ENCODE assay signal across 9 cellular contexts in genomic region chr1:224430511-224431113, GRCh38. TPM values are rescaled to one million over a fixed set of nuclear protein-coding genes. Genes with fewer than 3 reads are reported as not detected.
DNase-seq lines count a peak whose midpoint lies in the region; ATAC-seq, FAIRE-seq and TF ChIP-seq lines count a peak whose summit lies in the region.
"Had no signal": no experiment of that assay in that cellular context is flagged by ENCODE, and none has a peak within 500 bp of the region (broad histone marks: within the 10 kb centered on the region; RNA-seq: fewer than 3 reads in every experiment).

No MANE protein-coding gene starts in this region.

- H3K4me3 ChIP-seq in epithelial cell of esophagus (ENCODE audit: low read length) (peak overlapping the region; percentile 12), pancreas (peak overlapping the region in 1 of 4 donors; percentile 0)
- H3K4me3 ChIP-seq: mucosa of descending colon had no signal

- TF ChIP-seq CTCF in epithelial cell of esophagus (IDR thresholded peaks at IDR 0.05; ENCODE audit: insufficient read depth, low read depth, low read length, missing control alignments) (no peak), pancreas (IDR thresholded peaks at IDR 0.05) (no peak)

- H3K27ac ChIP-seq in pancreas: peak overlapping the region in 3 of 4 donors; percentile 31 to 95 (median 93)

- ATAC-seq in HG03378 (IDR thresholded peaks at IDR 0.05; ENCODE audit: unreplicated experiment) (peak; percentile 42), pancreas (peak in 3 of 4 donors; percentile 9 to 37 (median 32)), HG02759 (IDR thresholded peaks at IDR 0.05; ENCODE audit: unreplicated experiment) (no peak)
- ATAC-seq: mucosa of descending colon had no signal

- DNase-seq in activated gamma-delta T cell treated with Interleukin-2 at 50 U/mL for 16 hours (peak; percentile 38), activated gamma-delta T cell (lab: John Stamatoyannopoulos, UW) (no peak), epithelial cell of esophagus (ENCODE audit: low read depth) (peak; percentile 70), pancreas (peak in 2 of 6 donors; percentile 25 to 53), HEK293T (ENCODE audit: extremely low spot score) (no peak)

- H3K9me3 Mint-ChIP-seq in T-helper 1 cell treated with Interleukin-12 subunit alpha and Interleukin-12 subunit beta and Interleukin-4 antibody, amounts not matched to agents 30 μg/mL and 1 μg/mL, for 36 hours: no peaks in the 10 kb centered on the region

- 12 to 22% methylated on average over 2 of the region's 2 CpGs for WGBS in pancreas, 2 donors

- H3K27ac Mint-ChIP-seq in T-helper 1 cell treated with Interleukin-12 subunit alpha and Interleukin-12 subunit beta and Interleukin-4 antibody, amounts not matched to agents 30 μg/mL and 1 μg/mL, for 36 hours: peak overlapping the region; percentile 82

- CTCF ChIA-PET in HEK293T (lab: Yijun Ruan, JAX): no interaction called here

- no peaks in the 10 kb centered on the region for H3K27me3 ChIP-seq in pancreas

- H3K27me3 Mint-ChIP-seq in T-helper 1 cell treated with Interleukin-12 subunit alpha and Interleukin-12 subunit beta and Interleukin-4 antibody, amounts not matched to agents 30 μg/mL and 1 μg/mL, for 36 hours (ENCODE audit: low read depth): no peaks in the 10 kb centered on the region

- peak; percentile 51 for FAIRE-seq in pancreas (lab: Jason Lieb, UNC)

- peaks cover 43% of the 10 kb centered on the region for H3K4me1 Mint-ChIP-seq in T-helper 1 cell treated with Interleukin-12 subunit alpha and Interleukin-12 subunit beta and Interleukin-4 antibody, amounts not matched to agents 30 μg/mL and 1 μg/mL, for 36 hours (ENCODE audit: low read depth)

- H3K4me1 ChIP-seq in pancreas: peaks cover 27 to 40% (median 28%) of the 10 kb centered on the region in 3 donors

- peak overlapping the region; percentile 81 for H3K4me3 Mint-ChIP-seq in T-helper 1 cell treated with Interleukin-12 subunit alpha and Interleukin-12 subunit beta and Interleukin-4 antibody, amounts not matched to agents 30 μg/mL and 1 μg/mL, for 36 hours

- intact Hi-C loops in pancreas (cut with DNase I): no loop called here

- H3K36me3 ChIP-seq in pancreas: no peaks in the 10 kb centered on the region

- H3K9me3 ChIP-seq in pancreas: no peaks in the 10 kb centered on the region
- H3K9me3 ChIP-seq: mucosa of descending colon had no signal

- H3K36me3 Mint-ChIP-seq in T-helper 1 cell treated with Interleukin-12 subunit alpha and Interleukin-12 subunit beta and Interleukin-4 antibody, amounts not matched to agents 30 μg/mL and 1 μg/mL, for 36 hours (ENCODE audit: low read depth): peaks cover 37% of the 10 kb centered on the region

- POLR2A ChIA-PET in HEK293T (lab: Yijun Ruan, JAX): no interaction called here

TF ChIP-seq in HEK293T, 16 proteins besides CTCF, POLR2A, EP300 and RAD21:
- no peak for TF ChIP-seq SUZ12 (IDR thresholded peaks at IDR 0.05)
- no peak for TF ChIP-seq BHLHE40 (IDR thresholded peaks at IDR 0.05; ENCODE audit: borderline replicate concordance)
- TF ChIP-seq L3MBTL2 (conservative IDR thresholded peaks at IDR 0.05): no peak
- no peak for TF ChIP-seq FOXM1 (IDR thresholded peaks at IDR 0.05; ENCODE audit: borderline replicate concordance)
- no peak for TF ChIP-seq TARDBP (IDR thresholded peaks at IDR 0.05)
- TF ChIP-seq CTBP1 (IDR thresholded peaks at IDR 0.05; ENCODE audit: borderline replicate concordance): no peak
- TF ChIP-seq HDGF (IDR thresholded peaks at IDR 0.05; ENCODE audit: borderline replicate concordance): no peak
- TF ChIP-seq ELF4 (IDR thresholded peaks at IDR 0.05): no peak
- TF ChIP-seq ZNF384 (IDR thresholded peaks at IDR 0.05): no peak
- TF ChIP-seq ARNT (IDR thresholded peaks at IDR 0.05): no peak
- TF ChIP-seq FOXA1 (IDR thresholded peaks at IDR 0.05): no peak
- TF ChIP-seq SP1 (IDR thresholded peaks at IDR 0.05): no peak
- no peak for TF ChIP-seq PKNOX1 (IDR thresholded peaks at IDR 0.05)
TF ChIP-seq in HEK293T: peak in this region for 0.

RNA-seq across cellular contexts. Expression of gene WDR26, which starts 4.0 kb away (rescaled TPM):
- total RNA-seq in pancreas: 10 to 100 TPM; 17.6 to 40.9 (median 23.4) TPM
- polyA plus RNA-seq in pancreas: 10 to 100 TPM; 20.5 to 22.5 TPM

Comparison
In these comparisons a context has a peak if more than half of its experiments do, and no peak if none do; other contexts are left out.
1. DNase-seq: peak in activated gamma-delta T cell treated with Interleukin-2 at 50 U/mL for 16 hours (single experiment) and epithelial cell of esophagus (single experiment); none in activated gamma-delta T cell (single experiment) and HEK293T (single experiment).